In genomic region chr11:61776561-61777075, GRCh38 we compare ENCODE assay signal across 1 cellular context.
TF ChIP-seq lines count a peak whose summit lies in the region.

No MANE protein-coding gene starts in this region.

TF ChIP-seq in endothelial cell of umbilical vein, 7 proteins besides CTCF, POLR2A, EP300 and RAD21:
- TF ChIP-seq POLR2AphosphoS5 (IDR thresholded peaks at IDR 0.05; ENCODE audit: insufficient read depth, low read depth, low read length), result no peak
- TF ChIP-seq MYC (IDR thresholded peaks at IDR 0.05; ENCODE audit: low read depth, low read length), result no peak
- no peak for TF ChIP-seq JUN (IDR thresholded peaks at IDR 0.05; ENCODE audit: borderline replicate concordance, insufficient read depth, insufficient read length, low read depth)
- no peak for TF ChIP-seq EZH2 (IDR thresholded peaks at IDR 0.05; ENCODE audit: borderline replicate concordance, low read depth, low read length, severe bottlenecking)
- TF ChIP-seq, protein P1, sequence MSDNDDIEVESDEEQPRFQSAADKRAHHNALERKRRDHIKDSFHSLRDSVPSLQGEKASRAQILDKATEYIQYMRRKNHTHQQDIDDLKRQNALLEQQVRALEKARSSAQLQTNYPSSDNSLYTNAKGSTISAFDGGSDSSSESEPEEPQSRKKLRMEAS (IDR thresholded peaks at IDR 0.05; ENCODE audit: insufficient read depth, insufficient read length), result no peak
- TF ChIP-seq FOS (IDR thresholded peaks at IDR 0.05; ENCODE audit: borderline replicate concordance, insufficient read depth, low read length), result no peak
